Comparison of ENCODE assay signal across 8 cellular contexts in genomic region chr1:197773856-197774255, GRCh38. TPM values are rescaled to one million over a fixed set of nuclear protein-coding genes. Genes with fewer than 3 reads are reported as not detected.
DNase-seq lines count a peak whose midpoint lies in the region; ATAC-seq, FAIRE-seq and TF ChIP-seq lines count a peak whose summit lies in the region.

No MANE protein-coding gene starts in this region.

- CTCF ChIA-PET in activated naive CD4-positive, alpha-beta T cell treated with anti-CD3 and anti-CD28 coated beads, Interleukin-2, amount 10 ng/mL, durations not matched to agents 7 days and 5 days (lab: Charles Lee): no interaction called here

- H4K20me1 ChIP-seq in keratinocyte (ENCODE audit: control insufficient read depth, extremely low read depth, insufficient read depth, low read length): no peaks in the 10 kb centered on the region

- H3K27ac ChIP-seq in keratinocyte (ENCODE audit: control insufficient read depth, insufficient read depth, low read length): peak overlapping the region; percentile 89
- peak overlapping the region in 1 of 2 donors; percentile 87 for H3K27ac ChIP-seq in tibial artery

- intact Hi-C loops in tibial artery (cut with DNase I; ENCODE audit: low total_unique reads): no loop called here

- no peaks in the 10 kb centered on the region for H3K27me3 Mint-ChIP-seq in activated naive CD4-positive, alpha-beta T cell treated with anti-CD3 and anti-CD28 coated beads, Interleukin-2, amount 10 ng/mL, durations not matched to agents 7 days and 5 days
- H3K27me3 Mint-ChIP-seq in activated T-helper 17 cell treated with anti-CD3 and anti-CD28 coated beads, Interleukin-2, amount 50 U/mL, for 72 hours: no peaks in the 10 kb centered on the region

- H3K9me3 ChIP-seq in keratinocyte (ENCODE audit: control insufficient read depth, low read depth, low read length) (no peaks in the 10 kb centered on the region), tibial artery (no peaks in the 10 kb centered on the region)

- no peak for ATAC-seq in activated T-helper 17 cell treated with anti-CD3 and anti-CD28 coated beads, Interleukin-2, amount 50 U/mL, for 72 hours (replicated peaks)
- no peak for ATAC-seq in HG02981 (IDR thresholded peaks at IDR 0.05; ENCODE audit: unreplicated experiment)
- no peak for ATAC-seq in GM21367 (IDR thresholded peaks at IDR 0.05; ENCODE audit: unreplicated experiment)

- dilution Hi-C loops in keratinocyte (cut with MboI; ENCODE audit: extremely low pct_ligation_motif_present, low sequenced_read_pairs): no loop called here

- H3K4me1 ChIP-seq in keratinocyte (ENCODE audit: control insufficient read depth, extremely low read depth, insufficient read depth, low read length): peaks cover 22% of the 10 kb centered on the region
- peaks cover 0 to 33% (median 18%) of the 10 kb centered on the region in 4 donors for H3K4me1 ChIP-seq in tibial artery

- H2AFZ ChIP-seq in keratinocyte (ENCODE audit: control insufficient read depth, low read length): no peak overlapping the region

- peaks cover 1 to 4% of the 10 kb centered on the region in 2 experiments for H3K36me3 ChIP-seq in keratinocyte (ENCODE audit: control insufficient read depth in 2 of 2, extremely low read depth in 1 of 2, insufficient read depth in 2 of 2, low read length in 2 of 2)
- no peaks in the 10 kb centered on the region for H3K36me3 ChIP-seq in tibial artery

- peak overlapping the region; percentile 76 to 94 (median 90) for H3K4me3 ChIP-seq in keratinocyte (ENCODE audit: control insufficient read depth in 2 of 3, extremely low read depth in 1 of 3, insufficient read depth in 2 of 3, low read depth in 1 of 3, low read length in 3 of 3)
- peak overlapping the region; percentile 78 to 87 for H3K4me3 ChIP-seq in tibial artery

- H3K79me2 ChIP-seq in keratinocyte (ENCODE audit: control insufficient read depth, insufficient read depth, low read length): peaks cover 38% of the 10 kb centered on the region

- peak overlapping the region; percentile 89 for H3K9ac ChIP-seq in keratinocyte (ENCODE audit: control insufficient read depth, extremely low read depth, insufficient read depth, low read length)

- H3K9me3 Mint-ChIP-seq in activated naive CD4-positive, alpha-beta T cell treated with anti-CD3 and anti-CD28 coated beads, Interleukin-2, amount 10 ng/mL, durations not matched to agents 7 days and 5 days: no peaks in the 10 kb centered on the region
- no peaks in the 10 kb centered on the region for H3K9me3 Mint-ChIP-seq in activated T-helper 17 cell treated with anti-CD3 and anti-CD28 coated beads, Interleukin-2, amount 50 U/mL, for 72 hours

- H3K4me3 Mint-ChIP-seq in activated naive CD4-positive, alpha-beta T cell treated with anti-CD3 and anti-CD28 coated beads, Interleukin-2, amount 10 ng/mL, durations not matched to agents 7 days and 5 days: peak overlapping the region; percentile 78
- peak overlapping the region; percentile 88 for H3K4me3 Mint-ChIP-seq in activated T-helper 17 cell treated with anti-CD3 and anti-CD28 coated beads, Interleukin-2, amount 50 U/mL, for 72 hours

- H3K27me3 ChIP-seq in keratinocyte (ENCODE audit: control insufficient read depth, extremely low read depth, insufficient read depth, low read length) (no peaks in the 10 kb centered on the region), tibial artery (no peaks in the 10 kb centered on the region)

- peak overlapping the region; percentile 87 for H3K27ac Mint-ChIP-seq in activated naive CD4-positive, alpha-beta T cell treated with anti-CD3 and anti-CD28 coated beads, Interleukin-2, amount 10 ng/mL, durations not matched to agents 7 days and 5 days
- peak overlapping the region; percentile 88 for H3K27ac Mint-ChIP-seq in activated T-helper 17 cell treated with anti-CD3 and anti-CD28 coated beads, Interleukin-2, amount 50 U/mL, for 72 hours

- peak overlapping the region; percentile 82 for H3K4me2 ChIP-seq in keratinocyte (ENCODE audit: control insufficient read depth, extremely low read depth, insufficient read depth, low read depth, low read length)

- peaks cover 26% of the 10 kb centered on the region for H3K36me3 Mint-ChIP-seq in activated naive CD4-positive, alpha-beta T cell treated with anti-CD3 and anti-CD28 coated beads, Interleukin-2, amount 10 ng/mL, durations not matched to agents 7 days and 5 days
- peaks cover 16% of the 10 kb centered on the region for H3K36me3 Mint-ChIP-seq in activated T-helper 17 cell treated with anti-CD3 and anti-CD28 coated beads, Interleukin-2, amount 50 U/mL, for 72 hours (ENCODE audit: low read depth)

- no peak for DNase-seq in activated naive CD4-positive, alpha-beta T cell treated with anti-CD3 and anti-CD28 coated beads, Interleukin-2, amount 10 ng/mL, durations not matched to agents 7 days and 5 days
- DNase-seq in activated naive CD4-positive, alpha-beta T cell treated with Interleukin-2 at 50 U/mL for 16 hours: no peak
- no peak for DNase-seq in keratinocyte (ENCODE audit: low read depth, low spot score)
- DNase-seq in tibial artery: no peak
- DNase-seq in cortex of kidney (lab: John Stamatoyannopoulos, UW): no peak

- TF ChIP-seq CTCF in keratinocyte (optimal IDR thresholded peaks at IDR 0.05 in 1 of 3, IDR thresholded peaks at IDR 0.05 in 1 of 3, conservative IDR thresholded peaks at IDR 0.05 in 1 of 3; ENCODE audit: extremely low read depth in 1 of 3, insufficient read depth in 2 of 3, low read length in 3 of 3) (no peak), tibial artery (IDR thresholded peaks at IDR 0.05) (no peak)

- H3K9me1 ChIP-seq in keratinocyte (ENCODE audit: control insufficient read depth, extremely low read depth, insufficient read depth, low read length): no peaks in the 10 kb centered on the region

- peaks cover 71% of the 10 kb centered on the region for H3K4me1 Mint-ChIP-seq in activated naive CD4-positive, alpha-beta T cell treated with anti-CD3 and anti-CD28 coated beads, Interleukin-2, amount 10 ng/mL, durations not matched to agents 7 days and 5 days
- H3K4me1 Mint-ChIP-seq in activated T-helper 17 cell treated with anti-CD3 and anti-CD28 coated beads, Interleukin-2, amount 50 U/mL, for 72 hours: peaks cover 39% of the 10 kb centered on the region

- FAIRE-seq in keratinocyte (lab: Jason Lieb, UNC): no peak

RNA-seq across cellular contexts. Expression of gene DENND1B, which starts 1.4 kb away (rescaled TPM):
- 10 to 100 TPM; 12.2 to 17.1 TPM for total RNA-seq in activated T-helper 17 cell treated with anti-CD3 and anti-CD28 coated beads, Interleukin-2, amount 50 U/mL, for 72 hours
- polyA plus RNA-seq in keratinocyte: 4.8 to 7.6 TPM (median 5.2 TPM) in 3 replicates
- polyA plus RNA-seq in keratinocyte (2011; ENCODE audit: low read depth): 4.1 TPM
- 2.7 and 7.0 TPM in 2 replicates for polyA plus RNA-seq in keratinocyte (2011; cell fraction: cytosol; rRNA removed)
- polyA plus RNA-seq in keratinocyte (2011; cell fraction: nucleus; rRNA removed): 9.5 and 11.2 TPM in 2 replicates
- 4.4 TPM in 2 replicates for polyA plus RNA-seq in keratinocyte (2012; ENCODE audit: low replicate concordance)
- polyA minus RNA-seq in keratinocyte: 8.1 to 36.8 TPM (median 22.4 TPM) in 3 replicates
- polyA minus RNA-seq in keratinocyte (2011; cell fraction: cytosol; rRNA and poly(A)+ RNA removed): 6.1 TPM
- polyA minus RNA-seq in keratinocyte (2011; cell fraction: nucleus; rRNA and poly(A)+ RNA removed): 31.0 and 55.8 TPM in 2 replicates
